2 cellular contexts compared by ENCODE assay signal in genomic region chr7:23956769-23957556, GRCh38.
A peak's percentile ranks its signal among the peaks of the same experiment; 100 is the strongest.
TF ChIP-seq lines count a peak whose summit lies in the region.

No MANE protein-coding gene starts in this region.

TF ChIP-seq in IMR-90, 13 proteins besides CTCF, POLR2A, EP300 and RAD21 (continued from another document):
- TF ChIP-seq USF2 (IDR thresholded peaks at IDR 0.05; ENCODE audit: low read depth, low read length) (no peak), ELK1 (IDR thresholded peaks at IDR 0.05; ENCODE audit: borderline replicate concordance, low read depth, low read length) (no peak), CHD1 (IDR thresholded peaks at IDR 0.05; ENCODE audit: low read depth, low read length) (no peak)

TF ChIP-seq in liver, 16 proteins besides CTCF, POLR2A, EP300 and RAD21 (continued from another document):
- TF ChIP-seq REST (IDR thresholded peaks at IDR 0.05) (no peak), FOXA2 (IDR thresholded peaks at IDR 0.05) (peak; percentile 77), RXRA (IDR thresholded peaks at IDR 0.05) (peak; percentile 80 to 96), FOXA1 (IDR thresholded peaks at IDR 0.05) (peak; percentile 28), MAX (IDR thresholded peaks at IDR 0.05) (peak; percentile 12), SP1 (IDR thresholded peaks at IDR 0.05) (peak; percentile 86), HNF4A (conservative IDR thresholded peaks at IDR 0.05) (peak; percentile 70 to 72), HNF4G (IDR thresholded peaks at IDR 0.05) (peak; percentile 27), EGR1 (IDR thresholded peaks at IDR 0.05; ENCODE audit: low read depth in 2 of 2) (peak in 1 of 2 donors; percentile 16)
